In genomic region chr17:40322417-40323315, GRCh38 we compare ENCODE assay signal across 8 cellular contexts. TPM values are rescaled to one million over a fixed set of nuclear protein-coding genes. Genes with fewer than 3 reads are reported as not detected.
DNase-seq lines count a peak whose midpoint lies in the region; ATAC-seq and TF ChIP-seq lines count a peak whose summit lies in the region.

No MANE protein-coding gene starts in this region.

- H3K4me2 ChIP-seq in hepatocyte = peak overlapping the region; percentile 87

- H3K4me1 ChIP-seq in adrenal gland (replicated peaks in 1 of 2) (peaks cover 88 to 94% of the 10 kb centered on the region in 2 donors), hepatocyte (ENCODE audit: insufficient read depth) (peaks cover 74% of the 10 kb centered on the region), spleen (peaks cover 83 to 99% (median 92%) of the 10 kb centered on the region in 6 donors)

- H2AFZ ChIP-seq in hepatocyte = no peak overlapping the region

- H3K27ac Mint-ChIP-seq in T-helper 1 cell treated with Interleukin-12 subunit alpha and Interleukin-12 subunit beta and Interleukin-4 antibody, amounts not matched to agents 30 μg/mL and 1 μg/mL, for 36 hours = peak overlapping the region; percentile 99

- H4K20me1 ChIP-seq in hepatocyte (ENCODE audit: insufficient read depth, poor library complexity, severe bottlenecking) = peaks cover 80% of the 10 kb centered on the region

- ATAC-seq in GM18909 (IDR thresholded peaks at IDR 0.05; ENCODE audit: poor library complexity, unreplicated experiment) = peak; percentile 37
- ATAC-seq in HG03571 (IDR thresholded peaks at IDR 0.05; ENCODE audit: unreplicated experiment) = peak; percentile 25

- peaks cover 2% of the 10 kb centered on the region for H3K36me3 Mint-ChIP-seq in T-helper 1 cell treated with Interleukin-12 subunit alpha and Interleukin-12 subunit beta and Interleukin-4 antibody, amounts not matched to agents 30 μg/mL and 1 μg/mL, for 36 hours (ENCODE audit: low read depth)

- WGBS in adrenal gland, 4 donors = 4 to 13% (median 6%) methylated on average over 4 to 16 of the region's 16 CpGs
- WGBS in hepatocyte (ENCODE audit: low lambda C conversion rate, missing lambda C conversion rate) = 35% methylated on average over 15 of the region's 16 CpGs
- 0 to 2% (median 1%) methylated on average over 14 to 16 of the region's 16 CpGs for WGBS in spleen, 5 donors

- H3K36me3 ChIP-seq in adrenal gland (replicated peaks in 1 of 2) (no peaks in the 10 kb centered on the region), hepatocyte (replicated peaks; ENCODE audit: insufficient read depth, low read depth) (no peaks in the 10 kb centered on the region), spleen (no peaks in the 10 kb centered on the region)

- H3K27me3 Mint-ChIP-seq in T-helper 1 cell treated with Interleukin-12 subunit alpha and Interleukin-12 subunit beta and Interleukin-4 antibody, amounts not matched to agents 30 μg/mL and 1 μg/mL, for 36 hours (ENCODE audit: low read depth) = no peaks in the 10 kb centered on the region

- H3K4me1 Mint-ChIP-seq in T-helper 1 cell treated with Interleukin-12 subunit alpha and Interleukin-12 subunit beta and Interleukin-4 antibody, amounts not matched to agents 30 μg/mL and 1 μg/mL, for 36 hours (ENCODE audit: low read depth) = peaks cover 87% of the 10 kb centered on the region

- TF ChIP-seq CTCF in adrenal gland (IDR thresholded peaks at IDR 0.05) (no peak), hepatocyte (IDR thresholded peaks at IDR 0.05; ENCODE audit: poor library complexity) (no peak), spleen (IDR thresholded peaks at IDR 0.05 in 8 of 11, conservative IDR thresholded peaks at IDR 0.05 in 3 of 11) (no peak)

- H3K4me3 Mint-ChIP-seq in T-helper 1 cell treated with Interleukin-12 subunit alpha and Interleukin-12 subunit beta and Interleukin-4 antibody, amounts not matched to agents 30 μg/mL and 1 μg/mL, for 36 hours = peak overlapping the region; percentile 90

- TF ChIP-seq POLR2A in adrenal gland (IDR thresholded peaks at IDR 0.05) (peak; percentile 23 to 30), spleen (IDR thresholded peaks at IDR 0.05) (no peak)

- H3K27ac ChIP-seq in adrenal gland (peak overlapping the region; percentile 42 to 96 (median 71)), hepatocyte (peak overlapping the region; percentile 87), spleen (peak overlapping the region; percentile 79 to 97 (median 90))

- no peaks in the 10 kb centered on the region for H3K9me3 Mint-ChIP-seq in T-helper 1 cell treated with Interleukin-12 subunit alpha and Interleukin-12 subunit beta and Interleukin-4 antibody, amounts not matched to agents 30 μg/mL and 1 μg/mL, for 36 hours

- H3K9me3 ChIP-seq in adrenal gland (replicated peaks in 1 of 3) (no peaks in the 10 kb centered on the region), hepatocyte (ENCODE audit: low read depth) (no peaks in the 10 kb centered on the region), spleen (no peaks in the 10 kb centered on the region)

- H3K79me2 ChIP-seq in hepatocyte = peaks cover 97% of the 10 kb centered on the region

- DNase-seq in AG08396 (ENCODE audit: low spot score) (peak; percentile 89), adrenal gland (peak; percentile 67 to 88 (median 79)), hepatocyte (ENCODE audit: low spot score) (peak; percentile 67), spleen (peak; percentile 95), NCI-H2107 treated with DMSO at 0.1 percent for 48 hours (lab: John Stamatoyannopoulos, UW; ENCODE audit: unreplicated experiment) (no peak)

- no peaks in the 10 kb centered on the region for H3K9me2 ChIP-seq in hepatocyte (replicated peaks; ENCODE audit: insufficient read depth)

- peak overlapping the region in 1 of 4 donors; percentile 59 for H3K4me3 ChIP-seq in adrenal gland
- H3K4me3 ChIP-seq in hepatocyte = no peak overlapping the region
- peak overlapping the region; percentile 28 to 100 (median 67) for H3K4me3 ChIP-seq in spleen

- intact Hi-C loops in adrenal gland (cut with DNase I) = no loop called here
- intact Hi-C loops in spleen (cut with DNase I; ENCODE audit: low total_unique reads) = no loop called here

- H3K27me3 ChIP-seq in adrenal gland (no peaks in the 10 kb centered on the region), hepatocyte (no peaks in the 10 kb centered on the region), spleen (replicated peaks in 1 of 7) (no peaks in the 10 kb centered on the region)

RNA-seq across cellular contexts. Expression of gene RARA, which starts 13.7 kb away (rescaled TPM):
- total RNA-seq in adrenal gland (10 to 100 TPM; 24.8 to 51.8 (median 34.4) TPM), hepatocyte (19.2 and 30.0 TPM in 2 replicates), spleen (10 to 100 TPM; 56.6 to 95.1 (median 71.2) TPM)
- polyA plus RNA-seq in adrenal gland (10 to 100 TPM; 12.7 to 58.2 (median 26.8) TPM), hepatocyte (33.1 and 34.4 TPM in 2 replicates), spleen (10 to 100 TPM; 13.3 to 28.3 (median 14.8) TPM)

RNA-seq across cellular contexts. Expression of gene CDC6, which starts 35.0 kb away (rescaled TPM):
- total RNA-seq in adrenal gland = 10 to 100 TPM in 1 of 8 donors, 1 to 10 TPM in 6, under 1 TPM in 1; 0.69 to 12.1 (median 2.5) TPM
- polyA plus RNA-seq in adrenal gland = 10 to 100 TPM in 1 of 3 donors, 1 to 10 TPM in 2; 1.0 to 31.3 (median 1.0) TPM
- 5.8 and 8.6 TPM in 2 replicates for total RNA-seq in hepatocyte
- 5.1 and 7.5 TPM in 2 replicates for polyA plus RNA-seq in hepatocyte
- total RNA-seq in spleen = 10 to 100 TPM in 2 of 7 donors, 1 to 10 TPM in 5; 4.2 to 11.6 (median 5.7) TPM
- 1 to 10 TPM; 1.2 to 4.8 (median 4.1) TPM for polyA plus RNA-seq in spleen

RNA-seq across cellular contexts. Expression of gene GJD3, which starts 41.9 kb away (rescaled TPM):
- total RNA-seq in adrenal gland (1 to 10 TPM; 1.3 to 8.7 (median 1.9) TPM), hepatocyte (0.47 TPM in 1 of 2 replicates, not detected in the other), spleen (10 to 100 TPM in 4 of 7 donors, 1 to 10 TPM in 3; 7.3 to 15.0 (median 10.4) TPM)
- polyA plus RNA-seq in adrenal gland (not detected), hepatocyte (3.3 and 3.8 TPM in 2 replicates), spleen (1 to 10 TPM in 1 of 3 donors, under 1 TPM in 2; 0.20 to 1.1 (median 0.33) TPM)

Comparison
In these comparisons a context has a peak if more than half of its experiments do, and no peak if none do; other contexts are left out.
1. POLR2A ChIP-seq: peak in adrenal gland (2 of 2); none in spleen (0 of 3).
2. Peak in every context shown above with its lines, with median percentiles within 50 percentile points of each other: H3K27ac ChIP-seq.